ENCODE assay signal across 21 cellular contexts in the genomic region with DNA sequence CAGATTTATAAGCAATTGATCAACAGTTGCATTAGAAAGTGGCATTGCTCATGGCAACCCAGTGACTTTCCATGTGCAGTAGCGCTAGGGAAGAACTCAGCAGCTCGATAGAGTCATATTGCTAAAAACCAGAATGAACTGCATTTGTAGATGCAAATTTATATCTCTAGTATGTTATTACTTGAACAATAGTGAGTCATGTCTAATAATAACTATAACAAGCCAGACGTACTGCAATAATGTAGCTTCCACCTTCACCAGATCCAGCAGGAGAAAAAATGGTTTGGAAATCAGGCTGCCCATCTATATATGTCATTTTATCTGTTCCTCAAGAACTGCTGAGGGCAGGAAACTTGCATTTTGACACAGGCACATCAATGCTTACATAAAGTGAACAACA.
A peak's percentile ranks its signal among the peaks of the same experiment; 100 is the strongest.
DNase-seq lines count a peak whose midpoint lies in the region; ATAC-seq and TF ChIP-seq lines count a peak whose summit lies in the region.
"Had no signal": no experiment of that assay in that cellular context is flagged by ENCODE, and none has a peak within 500 bp of the region (broad histone marks: within the 10 kb centered on the region; RNA-seq: fewer than 3 reads in every experiment).

No MANE protein-coding gene starts in this region.

- WGBS in heart left ventricle, 4 donors: 43 to 62% (median 59%) methylated on average over 3 of the region's 3 CpGs

- H3K9ac ChIP-seq in skeletal muscle tissue (ENCODE audit: low read depth in 1 of 3, low read length in 3 of 3): no peak overlapping the region
- H3K9ac ChIP-seq: KMS-11 had no signal

- POLR2A ChIA-PET in T-cell (lab: Charles Lee): no interaction called here

- H3K4me3 ChIP-seq in heart left ventricle (no peak overlapping the region), brain microvascular endothelial cell (ENCODE audit: low read depth, low read length) (no peak overlapping the region), skeletal muscle tissue (ENCODE audit: low read length in 3 of 3) (no peak overlapping the region)

- H3K27ac Mint-ChIP-seq in T-cell: no peak overlapping the region

- no peaks in the 10 kb centered on the region for H3K27me3 ChIP-seq in heart left ventricle
- no peaks in the 10 kb centered on the region for H3K27me3 ChIP-seq in brain microvascular endothelial cell (replicated peaks)
- no peaks in the 10 kb centered on the region for H3K27me3 ChIP-seq in skeletal muscle tissue (ENCODE audit: control insufficient read depth in 3 of 3, insufficient read depth in 3 of 3, low read length in 3 of 3)

- no peak for TF ChIP-seq POLR2A in heart left ventricle (IDR thresholded peaks at IDR 0.05)

- peak overlapping the region in 4 of 12 donors; percentile 4 to 26 (median 14) for H3K27ac ChIP-seq in heart left ventricle
- no peak overlapping the region for H3K27ac ChIP-seq in brain microvascular endothelial cell
- peak overlapping the region; percentile 27 for H3K27ac ChIP-seq in skeletal muscle tissue (ENCODE audit: low read depth, low read length)
- H3K27ac ChIP-seq: C4-2B, KMS-11 had no signal

- H3K9me3 Mint-ChIP-seq in T-cell: peaks cover 0 to 7% (median 4%) of the 10 kb centered on the region in 3 donors

- H3K27me3 Mint-ChIP-seq in T-cell: no peaks in the 10 kb centered on the region

- TF ChIP-seq CTCF in heart left ventricle (IDR thresholded peaks at IDR 0.05): no peak
- no peak for TF ChIP-seq CTCF in brain microvascular endothelial cell (IDR thresholded peaks at IDR 0.05; ENCODE audit: low read depth, low read length, missing control alignments)

- in situ Hi-C loops in brain microvascular endothelial cell (cut with HindIII; ENCODE audit: low pct_ligation_motif_present, low sequenced_read_pairs): no loop called here

- intact Hi-C loops in heart left ventricle (cut with DNase I) (no loop called here), Right ventricle myocardium inferior (cut with DNase I) (no loop called here)

- H3K4me1 Mint-ChIP-seq in T-cell: no peaks in the 10 kb centered on the region

- no peak overlapping the region for H3K4me3 Mint-ChIP-seq in T-cell

- no peaks in the 10 kb centered on the region for H3K36me3 Mint-ChIP-seq in T-cell

- H3K4me1 ChIP-seq in heart left ventricle (peaks cover 0 to 23% (median 5%) of the 10 kb centered on the region in 12 donors), skeletal muscle tissue (ENCODE audit: control insufficient read depth in 3 of 3, insufficient read depth in 3 of 3, low read length in 3 of 3) (peaks cover 6 to 9% (median 9%) of the 10 kb centered on the region in 3 donors)

- peak; percentile 51 to 70 (median 62) for ATAC-seq in heart left ventricle
- no peak for ATAC-seq in Right ventricle myocardium inferior
- ATAC-seq in T-cell (replicated peaks in 1 of 4): no peak

- CTCF ChIA-PET in T-cell (lab: Charles Lee): interaction anchor here in 1 of 2 donors (0.5 to 0.6 kb wide), 2 partner anchors 10 to 26 kb away, joined by 3 to 6 read pairs; no protein-coding TSS in a partner anchor

- no peaks in the 10 kb centered on the region for H3K36me3 ChIP-seq in heart left ventricle
- H3K36me3 ChIP-seq in brain microvascular endothelial cell (replicated peaks): no peaks in the 10 kb centered on the region
- H3K36me3 ChIP-seq in skeletal muscle tissue (ENCODE audit: control insufficient read depth in 3 of 3, insufficient read depth in 3 of 3, low read length in 3 of 3): no peaks in the 10 kb centered on the region

- H3K9me3 ChIP-seq in heart left ventricle: no peaks in the 10 kb centered on the region
- H3K9me3 ChIP-seq in skeletal muscle tissue (ENCODE audit: control insufficient read depth in 3 of 3, low read length in 3 of 3): no peaks in the 10 kb centered on the region

- DNase-seq in heart left ventricle: no peak
- no peak for DNase-seq in Right ventricle myocardium inferior (ENCODE audit: missing footprints)
- DNase-seq in brain microvascular endothelial cell: peak; percentile 2
- peak; percentile 12 for DNase-seq in iris pigment epithelial cell (ENCODE audit: low read depth)
- DNase-seq in stimulated activated CD4-positive, alpha-beta T cell treated with anti-CD3 and anti-CD28 coated beads, Interleukin-4, amount 100 ng/mL, for 4 hours: no peak
- DNase-seq in T-cell: no peak
- no peak for DNase-seq in NOMO-1 (lab: John Stamatoyannopoulos, UW; ENCODE audit: unreplicated experiment in 2 of 2)
- DNase-seq: GDM1, GOT3, HCEC 1CT, IMR-90, NCI-H1105, NCI-H146, NCI-H2029, NCI-H345, NCI-H524, NCI-H82, SIG-M5 had no signal

Comparison
In these comparisons a context has a peak if more than half of its experiments do, and no peak if none do; other contexts are left out.
1. ATAC-seq: peak in heart left ventricle (4 of 4); none in Right ventricle myocardium inferior (single experiment) and T-cell (0 of 4).
2. DNase-seq: peak in brain microvascular endothelial cell (single experiment) and iris pigment epithelial cell (single experiment); none in heart left ventricle (0 of 5), Right ventricle myocardium inferior (single experiment), stimulated activated CD4-positive, alpha-beta T cell treated with anti-CD3 and anti-CD28 coated beads, Interleukin-4, amount 100 ng/mL, for 4 hours (0 of 2), T-cell (0 of 34) and NOMO-1 (0 of 2).